In the genomic region with DNA sequence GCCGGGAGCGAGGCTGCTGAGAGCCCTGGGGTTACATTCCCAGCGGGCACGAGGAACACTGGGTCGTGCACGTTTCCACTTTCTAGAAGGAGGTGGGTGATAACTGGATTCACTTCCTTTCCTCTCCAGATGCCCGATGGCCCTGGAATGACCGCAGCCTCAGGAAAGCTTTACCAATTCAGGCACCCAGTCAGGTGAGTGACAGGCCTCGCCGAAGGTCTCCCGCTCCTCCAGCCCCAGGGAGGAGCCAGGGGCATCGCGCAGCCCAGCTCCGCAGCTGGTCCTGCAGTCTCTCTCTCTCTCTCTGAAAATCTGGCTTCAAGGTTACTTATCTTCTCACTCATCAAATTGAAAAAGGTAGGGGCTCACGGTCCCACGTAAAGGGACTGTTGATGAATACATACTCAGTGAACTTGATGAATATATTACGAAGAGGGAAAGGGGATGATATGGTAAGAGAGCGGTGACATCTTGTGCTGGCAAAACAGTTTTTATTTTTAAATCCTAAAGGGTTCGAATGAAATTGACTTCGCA, we compare ENCODE assay signal across 8 cellular contexts. TPM values are rescaled to one million over a fixed set of nuclear protein-coding genes. Genes with fewer than 3 reads are reported as not detected.
A peak's percentile ranks its signal among the peaks of the same experiment; 100 is the strongest.
DNase-seq lines count a peak whose midpoint lies in the region; ATAC-seq and TF ChIP-seq lines count a peak whose summit lies in the region.

No MANE protein-coding gene starts in this region.

- H3K4me1 ChIP-seq in urinary bladder (ENCODE audit: insufficient read depth) (no peaks in the 10 kb centered on the region), aorta (ENCODE audit: control insufficient read depth in 1 of 2, insufficient read depth in 2 of 2, low read length in 2 of 2) (peaks cover 0 to 3% of the 10 kb centered on the region in 2 donors)

- H3K27me3 ChIP-seq in layer of hippocampus (ENCODE audit: control insufficient read depth, insufficient read depth, low read length) (no peaks in the 10 kb centered on the region), aorta (ENCODE audit: control insufficient read depth in 1 of 2, insufficient read depth in 2 of 2, low read length in 1 of 2) (no peaks in the 10 kb centered on the region)

- H3K36me3 ChIP-seq in urinary bladder (ENCODE audit: insufficient read depth) (no peaks in the 10 kb centered on the region), aorta (ENCODE audit: control insufficient read depth in 1 of 2, insufficient read depth in 2 of 2, low read length in 1 of 2) (no peaks in the 10 kb centered on the region)

- peaks cover 17% of the 10 kb centered on the region for H3K4me1 Mint-ChIP-seq in stimulated activated naive CD8-positive, alpha-beta T cell treated with anti-CD3 and anti-CD28 coated beads, Interleukin-15, Interleukin-2, amounts not matched to agents 100 ng/mL and 50 ng/mL, for 24 hours (ENCODE audit: low read depth)
- peaks cover 12% of the 10 kb centered on the region for H3K4me1 Mint-ChIP-seq in activated CD8-positive, alpha-beta T cell treated with anti-CD3 and anti-CD28 coated beads for 36 hours (ENCODE audit: low read depth)

- H3K36me3 Mint-ChIP-seq in stimulated activated naive CD8-positive, alpha-beta T cell treated with anti-CD3 and anti-CD28 coated beads, Interleukin-15, Interleukin-2, amounts not matched to agents 100 ng/mL and 50 ng/mL, for 24 hours (ENCODE audit: low read depth) = no peaks in the 10 kb centered on the region
- H3K36me3 Mint-ChIP-seq in activated CD8-positive, alpha-beta T cell treated with anti-CD3 and anti-CD28 coated beads for 36 hours (ENCODE audit: low read depth) = no peaks in the 10 kb centered on the region

- H3K27me3 Mint-ChIP-seq in stimulated activated naive CD8-positive, alpha-beta T cell treated with anti-CD3 and anti-CD28 coated beads, Interleukin-15, Interleukin-2, amounts not matched to agents 100 ng/mL and 50 ng/mL, for 24 hours = peaks cover 70% of the 10 kb centered on the region
- H3K27me3 Mint-ChIP-seq in activated CD8-positive, alpha-beta T cell treated with anti-CD3 and anti-CD28 coated beads for 36 hours = peaks cover 52% of the 10 kb centered on the region

- POLR2A ChIA-PET in activated CD8-positive, alpha-beta T cell treated with anti-CD3 and anti-CD28 coated beads for 36 hours (lab: Charles Lee) = no interaction called here

- no peaks in the 10 kb centered on the region for H3K9me3 ChIP-seq in aorta (ENCODE audit: control insufficient read depth, low read length)

- no peak for TF ChIP-seq CTCF in activated CD8-positive, alpha-beta T cell treated with anti-CD3 and anti-CD28 coated beads for 36 hours (IDR thresholded peaks at IDR 0.05)
- no peak for TF ChIP-seq CTCF in GM10266 (IDR thresholded peaks at IDR 0.05; ENCODE audit: control insufficient read depth, insufficient read depth, low read depth, missing control alignments)

- peak overlapping the region; percentile 41 for H3K4me3 ChIP-seq in urinary bladder (ENCODE audit: low read depth, low read length)
- peak overlapping the region in 1 of 2 donors; percentile 34 for H3K4me3 ChIP-seq in aorta (ENCODE audit: low read length in 2 of 2)

- H3K9me3 Mint-ChIP-seq in stimulated activated naive CD8-positive, alpha-beta T cell treated with anti-CD3 and anti-CD28 coated beads, Interleukin-15, Interleukin-2, amounts not matched to agents 100 ng/mL and 50 ng/mL, for 24 hours = no peaks in the 10 kb centered on the region
- no peaks in the 10 kb centered on the region for H3K9me3 Mint-ChIP-seq in activated CD8-positive, alpha-beta T cell treated with anti-CD3 and anti-CD28 coated beads for 36 hours

- H3K27ac Mint-ChIP-seq in stimulated activated naive CD8-positive, alpha-beta T cell treated with anti-CD3 and anti-CD28 coated beads, Interleukin-15, Interleukin-2, amounts not matched to agents 100 ng/mL and 50 ng/mL, for 24 hours = no peak overlapping the region
- no peak overlapping the region for H3K27ac Mint-ChIP-seq in activated CD8-positive, alpha-beta T cell treated with anti-CD3 and anti-CD28 coated beads for 36 hours

- whole genome bisulfite sequencing in urinary bladder = 10% methylated on average over 20 of the region's 20 CpGs
- 8 to 9% methylated on average over 20 of the region's 20 CpGs for WGBS in aorta, 2 donors

- ATAC-seq in stimulated activated naive CD8-positive, alpha-beta T cell treated with anti-CD3 and anti-CD28 coated beads, Interleukin-15, Interleukin-2, amounts not matched to agents 100 U/mL and 50 U/mL, for 24 hours = no peak
- no peak for ATAC-seq in activated CD8-positive, alpha-beta T cell treated with anti-CD3 and anti-CD28 coated beads for 36 hours
- ATAC-seq in aorta (ENCODE audit: low FRiP score) = no peak

- H3K27ac ChIP-seq in layer of hippocampus (ENCODE audit: low read depth, low read length) (peak overlapping the region; percentile 80), urinary bladder (ENCODE audit: low read depth) (no peak overlapping the region), aorta (ENCODE audit: low read depth in 1 of 2, low read length in 2 of 2) (no peak overlapping the region)

- no peak for DNase-seq in stimulated activated naive CD8-positive, alpha-beta T cell treated with anti-CD3 and anti-CD28 coated beads, Interleukin-15, Interleukin-2, amounts not matched to agents 100 U/mL and 50 U/mL, for 24 hours
- DNase-seq in activated CD8-positive, alpha-beta T cell treated with anti-CD3 and anti-CD28 coated beads for 36 hours = no peak
- DNase-seq in GM10266 (ENCODE audit: extremely low spot score) = no peak
- no peak for DNase-seq in aorta
- DNase-seq in NK-92 (lab: John Stamatoyannopoulos, UW; ENCODE audit: unreplicated experiment) = no peak

- intact Hi-C loops in activated CD8-positive, alpha-beta T cell treated with anti-CD3 and anti-CD28 coated beads for 36 hours (cut with micrococcal nuclease) = loop anchor here (10.0 kb wide), 1 partner anchor 911 kb away; the partner anchor contains the start of gene TBX18
- intact Hi-C loops in aorta (cut with DNase I) = no loop called here

- CTCF ChIA-PET in activated CD8-positive, alpha-beta T cell treated with anti-CD3 and anti-CD28 coated beads for 36 hours (lab: Charles Lee) = no interaction called here

- peak overlapping the region; percentile 71 for H3K4me3 Mint-ChIP-seq in stimulated activated naive CD8-positive, alpha-beta T cell treated with anti-CD3 and anti-CD28 coated beads, Interleukin-15, Interleukin-2, amounts not matched to agents 100 ng/mL and 50 ng/mL, for 24 hours
- peak overlapping the region; percentile 63 for H3K4me3 Mint-ChIP-seq in activated CD8-positive, alpha-beta T cell treated with anti-CD3 and anti-CD28 coated beads for 36 hours

RNA-seq across cellular contexts. Expression of gene RIPPLY2, which starts 0.9 kb away (rescaled TPM):
- not detected for total RNA-seq in activated CD8-positive, alpha-beta T cell treated with anti-CD3 and anti-CD28 coated beads for 36 hours
- total RNA-seq in urinary bladder (0.26 TPM), aorta (not detected)
- polyA plus RNA-seq in urinary bladder (2.5 TPM), aorta (under 1 TPM in 1 of 2 donors, not detected in 1; 0.05 TPM)

RNA-seq across cellular contexts. Expression of gene CYB5R4, which starts 5.5 kb away (rescaled TPM):
- total RNA-seq in activated CD8-positive, alpha-beta T cell treated with anti-CD3 and anti-CD28 coated beads for 36 hours = 10 to 100 TPM; 26.9 to 27.0 TPM
- 9.4 TPM for total RNA-seq in urinary bladder
- 13.4 TPM for polyA plus RNA-seq in urinary bladder
- 10 to 100 TPM; 19.4 to 22.8 TPM for total RNA-seq in aorta
- 10 to 100 TPM in 1 of 2 donors, 1 to 10 TPM in 1; 4.6 to 19.5 TPM for polyA plus RNA-seq in aorta
